ENCODE assay signal across 21 cellular contexts in the genomic region with DNA sequence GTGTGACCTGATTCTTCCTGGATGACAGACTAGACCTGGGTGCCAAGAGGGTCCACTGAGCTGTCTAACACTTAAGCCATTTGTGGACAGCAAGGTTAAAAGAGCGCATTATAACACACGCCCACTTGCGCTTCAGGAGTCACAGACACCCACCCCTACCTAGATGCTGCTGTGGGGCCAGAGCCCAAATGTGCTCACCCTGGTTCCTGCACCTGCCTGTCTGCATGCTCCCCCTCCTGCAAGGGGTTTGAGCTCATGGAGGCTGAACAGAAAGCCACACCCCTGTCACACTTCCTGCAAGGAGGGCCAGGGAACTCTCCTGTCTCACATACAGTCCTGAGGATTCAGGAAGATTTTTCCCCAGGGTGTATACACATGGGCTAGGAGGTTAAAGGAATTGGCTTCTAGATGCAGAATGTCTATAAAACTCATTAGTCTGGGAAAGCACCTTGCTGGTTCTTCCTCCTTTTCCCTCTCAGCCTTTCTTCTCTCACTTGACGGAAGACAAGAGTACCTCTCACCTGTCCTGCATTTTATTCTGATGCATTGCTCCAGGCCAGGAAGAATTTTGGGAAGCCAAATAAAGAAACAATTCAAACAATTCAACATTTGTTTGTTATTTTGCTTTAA.
"Had no signal": no experiment of that assay in that cellular context is flagged by ENCODE, and none has a peak within 500 bp of the region (broad histone marks: within the 10 kb centered on the region; RNA-seq: fewer than 3 reads in every experiment).

No MANE protein-coding gene starts in this region.

- H3K36me3 Mint-ChIP-seq: naive thymus-derived CD8-positive, alpha-beta T cell; type B pancreatic cell had no signal

- H3K4me3 ChIP-seq: gastrocnemius medialis, lung, ovary, right lobe of liver, testis had no signal

- H3K4me3 Mint-ChIP-seq: activated CD4-positive, alpha-beta T cell treated with anti-CD3 and anti-CD28 coated beads, Interleukin-2, amount 10 ng/mL, durations not matched to agents 7 days and 5 days; activated CD8-positive, alpha-beta T cell treated with anti-CD3 and anti-CD28 coated beads, Interleukin-2, amount 10 ng/mL, durations not matched to agents 7 days and 5 days; activated naive CD4-positive, alpha-beta T cell treated with anti-CD3 and anti-CD28 coated beads for 36 hours; activated T-cell treated with anti-CD3 and anti-CD28 coated beads, Interleukin-2, amount 50 U/mL, for 24 hours; naive thymus-derived CD8-positive, alpha-beta T cell; type B pancreatic cell had no signal

- H3K36me3 ChIP-seq: brain microvascular endothelial cell, gastrocnemius medialis, ovary, right lobe of liver had no signal

- H3K9me3 Mint-ChIP-seq: activated CD4-positive, alpha-beta T cell treated with anti-CD3 and anti-CD28 coated beads, Interleukin-2, amount 10 ng/mL, durations not matched to agents 7 days and 5 days; activated naive CD4-positive, alpha-beta T cell treated with anti-CD3 and anti-CD28 coated beads for 36 hours; activated T-cell treated with anti-CD3 and anti-CD28 coated beads, Interleukin-2, amount 50 U/mL, for 24 hours; activated T-helper 2 cell treated with anti-CD3 and anti-CD28 coated beads, Interferon-gamma antibody, Interleukin-2, Interleukin-4, amounts not matched to agents 10 μg/mL and 5 μg/mL and 100 μg/mL, durations not matched to agents 14 hours and 24 hours and 36 hours had no signal

- ATAC-seq: activated CD8-positive, alpha-beta T cell treated with anti-CD3 and anti-CD28 coated beads, Interleukin-2, amount 10 ng/mL, durations not matched to agents 7 days and 5 days; esophagus mucosa; gastrocnemius medialis; left lobe of liver; naive thymus-derived CD8-positive, alpha-beta T cell; right lobe of liver had no signal

- FAIRE-seq: keratinocyte, small intestine had no signal

- H3K27ac Mint-ChIP-seq: activated CD4-positive, alpha-beta T cell treated with anti-CD3 and anti-CD28 coated beads, Interleukin-2, amount 10 ng/mL, durations not matched to agents 7 days and 5 days; activated CD8-positive, alpha-beta T cell treated with anti-CD3 and anti-CD28 coated beads, Interleukin-2, amount 10 ng/mL, durations not matched to agents 7 days and 5 days; activated naive CD4-positive, alpha-beta T cell treated with anti-CD3 and anti-CD28 coated beads for 36 hours; activated T-cell treated with anti-CD3 and anti-CD28 coated beads, Interleukin-2, amount 50 U/mL, for 24 hours; activated T-helper 2 cell treated with anti-CD3 and anti-CD28 coated beads, Interferon-gamma antibody, Interleukin-2, Interleukin-4, amounts not matched to agents 10 μg/mL and 5 μg/mL and 100 μg/mL, durations not matched to agents 14 hours and 24 hours and 36 hours; naive thymus-derived CD8-positive, alpha-beta T cell; type B pancreatic cell had no signal

- H3K4me1 ChIP-seq: gastrocnemius medialis, right lobe of liver had no signal

- H3K9me3 ChIP-seq: gastrocnemius medialis, ovary, right lobe of liver, testis had no signal

- H3K27me3 Mint-ChIP-seq: activated T-cell treated with anti-CD3 and anti-CD28 coated beads, Interleukin-2, amount 50 U/mL, for 24 hours; type B pancreatic cell had no signal

- DNase-seq: activated CD4-positive, alpha-beta T cell treated with anti-CD3 and anti-CD28 coated beads, Interleukin-2, amount 10 ng/mL, durations not matched to agents 7 days and 5 days; activated CD8-positive, alpha-beta T cell treated with anti-CD3 and anti-CD28 coated beads, Interleukin-2, amount 10 ng/mL, durations not matched to agents 7 days and 5 days; activated naive CD4-positive, alpha-beta T cell treated with anti-CD3 and anti-CD28 coated beads for 36 hours; activated T-cell treated with anti-CD3 and anti-CD28 coated beads, Interleukin-2, amount 50 U/mL, for 24 hours; aorta; brain microvascular endothelial cell; cortex of kidney; gastrocnemius medialis; naive thymus-derived CD8-positive, alpha-beta T cell; ovary; right lobe of liver; small intestine; stimulated activated CD4-positive, alpha-beta T cell treated with anti-CD3 and anti-CD28 coated beads, Interleukin-15, amount 100 ng/mL, for 24 hours; stimulated activated CD4-positive, alpha-beta T cell treated with anti-CD3 and anti-CD28 coated beads, Interleukin-2, amount 100 ng/mL, for 48 hours had no signal

- H3K27me3 ChIP-seq: brain microvascular endothelial cell, gastrocnemius medialis, ovary, right lobe of liver, testis had no signal

- H3K27ac ChIP-seq: brain microvascular endothelial cell, gastrocnemius medialis, ovary, right lobe of liver, testis had no signal

- H3K4me1 Mint-ChIP-seq: activated CD4-positive, alpha-beta T cell treated with anti-CD3 and anti-CD28 coated beads, Interleukin-2, amount 10 ng/mL, durations not matched to agents 7 days and 5 days had no signal
